29 cellular contexts compared by ENCODE assay signal in genomic region chr18:25423760-25424159, GRCh38.
"Had no signal": no experiment of that assay in that cellular context is flagged by ENCODE, and none has a peak within 500 bp of the region (broad histone marks: within the 10 kb centered on the region; RNA-seq: fewer than 3 reads in every experiment).

No MANE protein-coding gene starts in this region.

- H3K27ac ChIP-seq: ovary, parathyroid adenoma, psoas muscle, right lobe of liver, sigmoid colon, stomach, thoracic aorta, thyroid gland, transverse colon, upper lobe of right lung, uterus had no signal

- H3K4me3 ChIP-seq: ovary, psoas muscle, right lobe of liver, sigmoid colon, stomach, thoracic aorta, thyroid gland, transverse colon, upper lobe of right lung, uterus had no signal

- H3K27me3 ChIP-seq: ovary, right lobe of liver, sigmoid colon, thyroid gland, transverse colon, upper lobe of right lung, uterus had no signal

- H3K4me1 ChIP-seq: parathyroid adenoma, psoas muscle, right lobe of liver, sigmoid colon, stomach, thyroid gland, transverse colon, upper lobe of right lung, uterus had no signal

- H3K9ac ChIP-seq: parathyroid adenoma had no signal

- H3K36me3 Mint-ChIP-seq: naive thymus-derived CD4-positive, alpha-beta T cell; natural killer cell; stimulated activated effector memory CD8-positive, alpha-beta T cell treated with anti-CD3 and anti-CD28 coated beads, Interleukin-12 subunit alpha, Interleukin-12 subunit beta, amount 100 ng/mL, for 72 hours; stimulated activated naive B cell treated with anti-CD40 and anti-IgM and Interleukin-4, amounts not matched to agents 10 μg/mL and 1 μg/mL and 100 μg/mL, for 72 hours; type B pancreatic cell had no signal

- H3K4me1 Mint-ChIP-seq: naive thymus-derived CD4-positive, alpha-beta T cell; natural killer cell; stimulated activated effector memory CD8-positive, alpha-beta T cell treated with anti-CD3 and anti-CD28 coated beads, Interleukin-12 subunit alpha, Interleukin-12 subunit beta, amount 100 ng/mL, for 72 hours; stimulated activated naive B cell treated with anti-CD40 and anti-IgM and Interleukin-4, amounts not matched to agents 10 μg/mL and 1 μg/mL and 100 μg/mL, for 72 hours had no signal

- H3K36me3 ChIP-seq: ovary, right lobe of liver, sigmoid colon, stomach, thoracic aorta, thyroid gland, transverse colon, upper lobe of right lung, uterus had no signal

- H3K9me3 ChIP-seq: ovary, right lobe of liver, sigmoid colon, thoracic aorta, thyroid gland, transverse colon, upper lobe of right lung, uterus had no signal

- H3K9me3 Mint-ChIP-seq: natural killer cell had no signal

- H2AFZ ChIP-seq: parathyroid adenoma had no signal

- H3K4me3 Mint-ChIP-seq: naive thymus-derived CD4-positive, alpha-beta T cell; natural killer cell; nephron; neural crest cell; stimulated activated effector memory CD8-positive, alpha-beta T cell treated with anti-CD3 and anti-CD28 coated beads, Interleukin-12 subunit alpha, Interleukin-12 subunit beta, amount 100 ng/mL, for 72 hours; stimulated activated naive B cell treated with anti-CD40 and anti-IgM and Interleukin-4, amounts not matched to agents 10 μg/mL and 1 μg/mL and 100 μg/mL, for 72 hours; stimulated activated naive CD8-positive, alpha-beta T cell treated with anti-CD3 and anti-CD28 coated beads, Interleukin-15, Interleukin-2, amounts not matched to agents 100 ng/mL and 50 ng/mL, for 24 hours; type B pancreatic cell had no signal

- H3K27ac Mint-ChIP-seq: naive thymus-derived CD4-positive, alpha-beta T cell; natural killer cell; nephron; progenitor cell of endocrine pancreas; stimulated activated effector memory CD8-positive, alpha-beta T cell treated with anti-CD3 and anti-CD28 coated beads, Interleukin-12 subunit alpha, Interleukin-12 subunit beta, amount 100 ng/mL, for 72 hours; stimulated activated naive B cell treated with anti-CD40 and anti-IgM and Interleukin-4, amounts not matched to agents 10 μg/mL and 1 μg/mL and 100 μg/mL, for 72 hours; stimulated activated naive CD8-positive, alpha-beta T cell treated with anti-CD3 and anti-CD28 coated beads, Interleukin-15, Interleukin-2, amounts not matched to agents 100 ng/mL and 50 ng/mL, for 24 hours; type B pancreatic cell had no signal

- DNase-seq: naive thymus-derived CD4-positive, alpha-beta T cell; natural killer cell; occipital lobe; ovary; posterior cingulate gyrus; psoas muscle; right cardiac atrium; right lobe of liver; sigmoid colon; small intestine; stimulated activated CD4-positive, alpha-beta T cell treated with anti-CD3 and anti-CD28 coated beads, Interleukin-15, amount 100 ng/mL, for 24 hours; stimulated activated CD4-positive, alpha-beta T cell treated with anti-CD3 and anti-CD28 coated beads, Interleukin-2, amount 100 ng/mL, for 24 hours; stimulated activated CD4-positive, alpha-beta T cell treated with anti-CD3 and anti-CD28 coated beads, Interleukin-2, amount 100 ng/mL, for 48 hours; stimulated activated CD4-positive, alpha-beta T cell treated with anti-CD3 and anti-CD28 coated beads, Interleukin-4, amount 100 ng/mL, for 24 hours; stimulated activated naive B cell treated with anti-CD40 and anti-IgM and Interleukin-4, amounts not matched to agents 10 μg/mL and 1 μg/mL and 100 μg/mL, for 72 hours; stimulated activated naive CD4-positive, alpha-beta T cell treated with Interleukin-2 at 50 U/mL for 16 hours; stomach; thyroid gland; transverse colon; upper lobe of right lung; uterus had no signal

- H3K79me2 ChIP-seq: parathyroid adenoma had no signal
